ENCODE assay signal across 30 cellular contexts in the genomic region with DNA sequence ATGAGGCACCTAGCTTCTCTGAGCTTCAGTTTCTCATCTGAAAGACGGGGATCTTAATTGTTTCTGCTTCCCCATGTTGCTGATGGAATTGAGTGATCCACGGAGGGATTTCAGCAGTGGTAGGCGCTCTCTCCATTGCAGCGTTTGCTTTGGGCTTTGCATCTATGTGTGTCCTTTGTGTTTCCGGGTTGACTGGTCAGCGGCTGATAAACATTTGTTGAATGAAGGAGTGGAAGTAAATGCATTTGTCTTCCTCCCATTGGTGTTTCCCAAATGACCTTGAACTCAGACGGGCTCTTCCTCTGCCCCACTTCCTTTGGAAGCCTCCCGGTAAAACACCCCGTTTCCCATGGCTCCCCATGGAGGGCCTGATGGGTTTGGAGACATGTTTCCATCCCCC.
"Had no signal": no experiment of that assay in that cellular context is flagged by ENCODE, and none has a peak within 500 bp of the region (broad histone marks: within the 10 kb centered on the region; RNA-seq: fewer than 3 reads in every experiment).

No MANE protein-coding gene starts in this region.

- H3K4me3 ChIP-seq: adrenal gland, body of pancreas, heart left ventricle had no signal

- H3K36me3 ChIP-seq: adrenal gland, heart left ventricle had no signal

- H3K9me3 ChIP-seq: adrenal gland, body of pancreas, heart left ventricle had no signal

- FAIRE-seq: colon, frontal cortex had no signal

- H3K27ac ChIP-seq: adrenal gland, body of pancreas, heart left ventricle had no signal

- ATAC-seq: activated CD4-positive, alpha-beta T cell treated with anti-CD3 and anti-CD28 coated beads for 36 hours; activated CD8-positive, alpha-beta memory T cell treated with anti-CD3 and anti-CD28 coated beads, Interleukin-2, amount 10 ng/mL, durations not matched to agents 7 days and 5 days; activated CD8-positive, alpha-beta T cell treated with anti-CD3 and anti-CD28 coated beads, Interleukin-2, amount 10 ng/mL, durations not matched to agents 7 days and 5 days; activated naive CD8-positive, alpha-beta T cell treated with anti-CD3 and anti-CD28 coated beads, Interleukin-2, amount 50 U/mL, for 24 hours; body of pancreas; effector memory CD8-positive, alpha-beta T cell; heart left ventricle had no signal

- H3K27me3 ChIP-seq: adrenal gland, body of pancreas had no signal

- DNase-seq: activated CD4-positive, alpha-beta memory T cell treated with anti-CD3 and anti-CD28 coated beads for 36 hours; activated CD4-positive, alpha-beta T cell treated with anti-CD3 and anti-CD28 coated beads for 36 hours; activated CD4-positive, alpha-beta T cell treated with anti-CD3 and anti-CD28 coated beads, Interleukin-2, amount 10 ng/mL, durations not matched to agents 24 days and 14 days; activated CD4-positive, CD25-positive, alpha-beta regulatory T cell; activated CD4-positive, CD25-positive, alpha-beta regulatory T cell treated with anti-CD3 and anti-CD28 coated beads, Interleukin-2, amount 50 U/mL, for 72 hours; activated CD8-positive, alpha-beta memory T cell treated with anti-CD3 and anti-CD28 coated beads, Interleukin-2, amount 10 ng/mL, durations not matched to agents 7 days and 5 days; activated CD8-positive, alpha-beta memory T cell treated with anti-CD3 and anti-CD28 coated beads, Interleukin-2, amount 50 U/mL, for 4 hours; activated CD8-positive, alpha-beta T cell treated with anti-CD3 and anti-CD28 coated beads, Interleukin-2, amount 10 ng/mL, durations not matched to agents 7 days and 5 days; activated gamma-delta T cell treated with Interleukin-2 at 50 U/mL for 16 hours; activated naive CD4-positive, alpha-beta T cell treated with anti-CD3 and anti-CD28 coated beads, Interleukin-2, amount 50 U/mL, for 16 hours; activated naive CD4-positive, alpha-beta T cell treated with Interleukin-2 at 50 U/mL for 16 hours; activated naive CD8-positive, alpha-beta T cell treated with anti-CD3 and anti-CD28 coated beads for 36 hours; activated naive CD8-positive, alpha-beta T cell treated with anti-CD3 and anti-CD28 coated beads, Interleukin-2, amount 50 U/mL, for 24 hours; activated T-cell treated with anti-CD3 and anti-CD28 coated beads, Interleukin-2, amount 50 U/mL, for 1 hour; activated T-cell treated with anti-CD3 and anti-CD28 coated beads, Interleukin-2, amount 50 U/mL, for 48 hours; adrenal gland; amygdala; aorta; body of pancreas; caudate nucleus; cortex of kidney; dermis blood vessel endothelial cell; effector CD4-positive, alpha-beta T cell; effector memory CD8-positive, alpha-beta T cell; erythroblast; foreskin fibroblast; heart left ventricle; T-helper 2 cell had no signal
